2 cellular contexts compared by ENCODE assay signal in the genomic region with DNA sequence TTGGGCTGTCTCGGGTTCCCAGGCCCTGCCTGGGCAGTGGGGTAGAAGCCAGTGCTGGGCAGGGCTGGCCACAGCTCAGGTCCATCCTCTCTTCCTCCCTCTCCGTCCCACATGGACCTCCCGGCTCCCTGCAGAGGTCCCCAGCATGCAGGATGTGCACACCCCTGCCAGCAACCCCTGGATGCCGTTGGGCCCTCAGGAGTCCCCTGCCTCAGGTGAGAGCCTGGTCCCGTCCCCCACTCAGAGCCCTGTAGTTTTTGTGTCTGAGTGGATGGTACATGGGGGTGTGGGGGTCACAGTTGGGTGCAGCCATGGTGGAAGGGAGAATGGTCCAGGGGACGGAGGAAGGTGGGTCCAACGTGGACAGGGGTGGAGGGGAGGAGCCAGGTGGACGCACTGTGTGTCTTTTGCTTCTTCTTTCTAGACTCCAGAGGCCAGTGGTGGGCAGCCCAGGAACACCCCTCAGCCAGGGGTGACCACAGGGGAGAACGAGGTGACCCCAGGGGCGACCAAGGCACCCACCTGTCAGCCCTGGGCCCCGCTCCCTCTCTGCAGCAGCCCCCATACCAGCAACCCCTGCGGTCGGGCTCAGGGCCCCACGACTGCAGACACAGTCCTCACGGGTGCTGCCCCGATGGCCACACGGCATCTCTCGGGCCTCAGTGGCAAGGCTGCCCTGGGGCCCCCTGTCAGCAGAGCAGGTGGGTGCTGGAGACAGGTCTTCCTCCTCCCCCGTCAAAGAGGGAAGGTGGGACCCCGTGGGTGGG.
TF ChIP-seq lines count a peak whose summit lies in the region.

No MANE protein-coding gene starts in this region.

TF ChIP-seq in SK-N-SH, 30 proteins besides CTCF, POLR2A, EP300 and RAD21 (continued from another document):
- TF ChIP-seq, protein P1, sequence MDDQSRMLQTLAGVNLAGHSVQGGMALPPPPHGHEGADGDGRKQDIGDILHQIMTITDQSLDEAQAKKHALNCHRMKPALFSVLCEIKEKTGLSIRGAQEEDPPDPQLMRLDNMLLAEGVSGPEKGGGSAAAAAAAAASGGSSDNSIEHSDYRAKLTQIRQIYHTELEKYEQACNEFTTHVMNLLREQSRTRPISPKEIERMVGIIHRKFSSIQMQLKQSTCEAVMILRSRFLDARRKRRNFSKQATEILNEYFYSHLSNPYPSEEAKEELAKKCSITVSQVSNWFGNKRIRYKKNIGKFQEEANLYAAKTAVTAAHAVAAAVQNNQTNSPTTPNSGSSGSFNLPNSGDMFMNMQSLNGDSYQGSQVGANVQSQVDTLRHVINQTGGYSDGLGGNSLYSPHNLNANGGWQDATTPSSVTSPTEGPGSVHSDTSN (IDR thresholded peaks at IDR 0.05), result no peak
- TF ChIP-seq FOSL2 (IDR thresholded peaks at IDR 0.05; ENCODE audit: borderline replicate concordance, low read depth) (no peak), YY1 (IDR thresholded peaks at IDR 0.05; ENCODE audit: low read depth) (no peak), EZH2phosphoT487 (IDR thresholded peaks at IDR 0.05; ENCODE audit: borderline replicate concordance, low read depth) (no peak)
- TF ChIP-seq, protein P2, sequence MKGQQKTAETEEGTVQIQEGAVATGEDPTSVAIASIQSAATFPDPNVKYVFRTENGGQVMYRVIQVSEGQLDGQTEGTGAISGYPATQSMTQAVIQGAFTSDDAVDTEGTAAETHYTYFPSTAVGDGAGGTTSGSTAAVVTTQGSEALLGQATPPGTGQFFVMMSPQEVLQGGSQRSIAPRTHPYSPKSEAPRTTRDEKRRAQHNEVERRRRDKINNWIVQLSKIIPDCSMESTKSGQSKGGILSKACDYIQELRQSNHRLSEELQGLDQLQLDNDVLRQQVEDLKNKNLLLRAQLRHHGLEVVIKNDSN (IDR thresholded peaks at IDR 0.05; ENCODE audit: borderline replicate concordance, low read depth), result no peak
- TF ChIP-seq, protein P3, sequence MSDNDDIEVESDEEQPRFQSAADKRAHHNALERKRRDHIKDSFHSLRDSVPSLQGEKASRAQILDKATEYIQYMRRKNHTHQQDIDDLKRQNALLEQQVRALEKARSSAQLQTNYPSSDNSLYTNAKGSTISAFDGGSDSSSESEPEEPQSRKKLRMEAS (IDR thresholded peaks at IDR 0.05; ENCODE audit: low read depth), result no peak
TF ChIP-seq in SK-N-SH: peak in this region for 0.

TF ChIP-seq in SK-N-SH treated with all-trans-retinoic acid at 6 μM for 48 hours, 23 proteins besides CTCF, POLR2A, EP300 and RAD21 (continued from another document):
- TF ChIP-seq, protein P4, sequence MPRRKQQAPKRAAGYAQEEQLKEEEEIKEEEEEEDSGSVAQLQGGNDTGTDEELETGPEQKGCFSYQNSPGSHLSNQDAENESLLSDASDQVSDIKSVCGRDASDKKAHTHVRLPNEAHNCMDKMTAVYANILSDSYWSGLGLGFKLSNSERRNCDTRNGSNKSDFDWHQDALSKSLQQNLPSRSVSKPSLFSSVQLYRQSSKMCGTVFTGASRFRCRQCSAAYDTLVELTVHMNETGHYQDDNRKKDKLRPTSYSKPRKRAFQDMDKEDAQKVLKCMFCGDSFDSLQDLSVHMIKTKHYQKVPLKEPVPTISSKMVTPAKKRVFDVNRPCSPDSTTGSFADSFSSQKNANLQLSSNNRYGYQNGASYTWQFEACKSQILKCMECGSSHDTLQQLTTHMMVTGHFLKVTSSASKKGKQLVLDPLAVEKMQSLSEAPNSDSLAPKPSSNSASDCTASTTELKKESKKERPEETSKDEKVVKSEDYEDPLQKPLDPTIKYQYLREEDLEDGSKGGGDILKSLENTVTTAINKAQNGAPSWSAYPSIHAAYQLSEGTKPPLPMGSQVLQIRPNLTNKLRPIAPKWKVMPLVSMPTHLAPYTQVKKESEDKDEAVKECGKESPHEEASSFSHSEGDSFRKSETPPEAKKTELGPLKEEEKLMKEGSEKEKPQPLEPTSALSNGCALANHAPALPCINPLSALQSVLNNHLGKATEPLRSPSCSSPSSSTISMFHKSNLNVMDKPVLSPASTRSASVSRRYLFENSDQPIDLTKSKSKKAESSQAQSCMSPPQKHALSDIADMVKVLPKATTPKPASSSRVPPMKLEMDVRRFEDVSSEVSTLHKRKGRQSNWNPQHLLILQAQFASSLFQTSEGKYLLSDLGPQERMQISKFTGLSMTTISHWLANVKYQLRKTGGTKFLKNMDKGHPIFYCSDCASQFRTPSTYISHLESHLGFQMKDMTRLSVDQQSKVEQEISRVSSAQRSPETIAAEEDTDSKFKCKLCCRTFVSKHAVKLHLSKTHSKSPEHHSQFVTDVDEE (CRISPR knock-in tag; IDR thresholded peaks at IDR 0.05), result no peak
- no peak for TF ChIP-seq RARB (CRISPR knock-in tag; IDR thresholded peaks at IDR 0.05)
- no peak for TF ChIP-seq ZNF70 (CRISPR knock-in tag; IDR thresholded peaks at IDR 0.05)
- TF ChIP-seq CSDC2 (CRISPR knock-in tag; IDR thresholded peaks at IDR 0.05), result no peak
- no peak for TF ChIP-seq TOX (CRISPR knock-in tag; IDR thresholded peaks at IDR 0.05; ENCODE audit: borderline replicate concordance)
- no peak for TF ChIP-seq ZFP3 (CRISPR knock-in tag; IDR thresholded peaks at IDR 0.05)
- no peak for TF ChIP-seq TCF4 (CRISPR knock-in tag; IDR thresholded peaks at IDR 0.05; ENCODE audit: borderline replicate concordance)
